Comparison of ENCODE assay signal across 24 cellular contexts in the genomic region with DNA sequence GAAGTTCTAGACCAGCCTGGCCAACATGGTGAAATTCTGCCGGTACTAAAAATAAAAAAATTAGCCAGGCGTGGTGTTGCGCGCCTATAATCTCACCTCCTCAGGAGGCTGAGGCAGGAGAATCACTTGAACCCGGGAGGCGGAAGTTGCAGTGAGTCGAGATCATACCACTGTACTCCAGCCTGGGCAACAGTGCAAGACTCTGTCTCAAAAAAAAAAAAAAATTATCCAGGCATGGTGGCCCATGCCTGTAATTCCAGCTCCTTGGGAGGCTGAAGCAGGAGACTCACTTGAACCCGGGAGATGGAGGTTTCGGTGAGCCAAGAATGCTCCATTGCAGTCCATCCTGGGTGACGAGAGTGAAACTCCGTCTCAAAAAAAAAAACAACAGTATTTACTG. TPM values are rescaled to one million over a fixed set of nuclear protein-coding genes. Genes with fewer than 3 reads are reported as not detected.
"Had no signal": no experiment of that assay in that cellular context is flagged by ENCODE, and none has a peak within 500 bp of the region (broad histone marks: within the 10 kb centered on the region; RNA-seq: fewer than 3 reads in every experiment).

No MANE protein-coding gene starts in this region.

- H3K4me2 ChIP-seq: neural progenitor cell had no signal

- H2AFZ ChIP-seq: neural progenitor cell, parathyroid adenoma had no signal

- H3K9ac ChIP-seq: neural progenitor cell, parathyroid adenoma had no signal

- DNase-seq: occipital lobe; ovary; right cardiac atrium; right lobe of liver; sigmoid colon; small intestine; stimulated activated CD4-positive, alpha-beta T cell treated with anti-CD3 and anti-CD28 coated beads, Interleukin-15, amount 100 ng/mL, for 24 hours; stimulated activated CD4-positive, alpha-beta T cell treated with anti-CD3 and anti-CD28 coated beads, Interleukin-2, amount 100 ng/mL, for 24 hours; stimulated activated CD4-positive, alpha-beta T cell treated with anti-CD3 and anti-CD28 coated beads, Interleukin-2, amount 100 ng/mL, for 48 hours; stimulated activated CD4-positive, alpha-beta T cell treated with anti-CD3 and anti-CD28 coated beads, Interleukin-4, amount 100 ng/mL, for 24 hours; stimulated activated naive B cell treated with anti-CD40 and anti-IgM and Interleukin-4, amounts not matched to agents 10 μg/mL and 1 μg/mL and 100 μg/mL, for 72 hours; stimulated activated naive CD4-positive, alpha-beta T cell treated with Interleukin-2 at 50 U/mL for 16 hours; stomach; thyroid gland; upper lobe of left lung had no signal

- H3K79me2 ChIP-seq: parathyroid adenoma had no signal

- H3K27ac ChIP-seq: neural progenitor cell, ovary, parathyroid adenoma, psoas muscle, right lobe of liver, sigmoid colon, stomach, thoracic aorta, thyroid gland, tibial nerve, upper lobe of left lung, vagina had no signal

- ATAC-seq: psoas muscle; right cardiac atrium; right lobe of liver; stimulated activated effector memory CD8-positive, alpha-beta T cell treated with anti-CD3 and anti-CD28 coated beads, Interleukin-12 subunit alpha, Interleukin-12 subunit beta, amount 100 ng/mL, for 72 hours; stimulated activated naive B cell treated with anti-CD40 and anti-IgM and Interleukin-4, amounts not matched to agents 10 μg/mL and 1 μg/mL and 100 μg/mL, for 72 hours had no signal

- H3K4me1 ChIP-seq: neural progenitor cell, parathyroid adenoma, psoas muscle, right lobe of liver, thyroid gland, tibial nerve, upper lobe of left lung had no signal

- H3K4me3 ChIP-seq: neural progenitor cell, ovary, psoas muscle, right lobe of liver, sigmoid colon, stomach, thoracic aorta, thyroid gland, tibial nerve, upper lobe of left lung, vagina had no signal

- H3K36me3 ChIP-seq: neural progenitor cell, ovary had no signal

- H3K9me3 ChIP-seq: ovary, psoas muscle, right lobe of liver, sigmoid colon, stomach, thoracic aorta, thyroid gland, tibial nerve, upper lobe of left lung, vagina had no signal

- H3K27me3 ChIP-seq: neural progenitor cell, ovary, right lobe of liver, sigmoid colon, stomach, thyroid gland, tibial nerve, upper lobe of left lung, vagina had no signal

- FAIRE-seq: small intestine, urothelium cell line had no signal

RNA-seq across cellular contexts. Expression of a gene that starts 18.5 kb away (rescaled TPM):
- polyA plus RNA-seq: neural cell had no signal
